ENCODE assay signal across 1 cellular context in genomic region chr6:39936857-39937256, GRCh38.
TF ChIP-seq lines count a peak whose summit lies in the region.

No MANE protein-coding gene starts in this region.

TF ChIP-seq in K562, 482 proteins besides CTCF, POLR2A, EP300 and RAD21 (continues in another document):
- TF ChIP-seq ZNF133 (CRISPR knock-in tag; IDR thresholded peaks at IDR 0.05) (no peak), ESRRA (IDR thresholded peaks at IDR 0.05; ENCODE audit: borderline replicate concordance, low read depth) (no peak), CXXC5 (CRISPR knock-in tag; IDR thresholded peaks at IDR 0.05) (peak; percentile 42; the same call in 1 of the 2 replicates), CEBPB (tag; IDR thresholded peaks at IDR 0.05) (peak; percentile 88), DDX20 (tag; IDR thresholded peaks at IDR 0.05; ENCODE audit: low read depth) (no peak), NFRKB (IDR thresholded peaks at IDR 0.05; ENCODE audit: low read depth) (no peak), SPI1 (IDR thresholded peaks at IDR 0.05; ENCODE audit: borderline replicate concordance, low read depth, low read length) (no peak), RBM34 (IDR thresholded peaks at IDR 0.05; ENCODE audit: borderline replicate concordance, insufficient read depth, low read length) (no peak), KAT8 (IDR thresholded peaks at IDR 0.05; ENCODE audit: low read depth) (no peak), TOE1 (IDR thresholded peaks at IDR 0.05; ENCODE audit: borderline replicate concordance) (no peak), TOE1 (CRISPR knock-in tag; IDR thresholded peaks at IDR 0.05; ENCODE audit: borderline replicate concordance, low read depth) (no peak), NR2C1 (IDR thresholded peaks at IDR 0.05) (no peak), NR2C1 (tag; IDR thresholded peaks at IDR 0.05) (peak; percentile 29; the same call in 1 of the 2 replicates), RB1 (IDR thresholded peaks at IDR 0.05; ENCODE audit: low read depth) (no peak), HNRNPLL (IDR thresholded peaks at IDR 0.05; ENCODE audit: low read depth, low read length, poor library complexity, severe bottlenecking) (no peak), PHF21A (IDR thresholded peaks at IDR 0.05; ENCODE audit: borderline replicate concordance, low read depth) (no peak), NR2C2 (CRISPR knock-in tag; IDR thresholded peaks at IDR 0.05) (no peak), NR2C2 (tag; IDR thresholded peaks at IDR 0.05) (0 out of 2 replicates have a peak, but pooled peaks have one; percentile 15), FOXA3 (CRISPR knock-in tag; conservative IDR thresholded peaks at IDR 0.05 in 1 of 2, IDR thresholded peaks at IDR 0.05 in 1 of 2) (no peak), NELFE (IDR thresholded peaks at IDR 0.05; ENCODE audit: insufficient read depth, insufficient read length) (no peak), ZNF175 (CRISPR knock-in tag; IDR thresholded peaks at IDR 0.05; ENCODE audit: low read depth) (peak; percentile 49; the same call in 1 of the 2 replicates), ZNF589 (CRISPR knock-in tag; IDR thresholded peaks at IDR 0.05; ENCODE audit: low read depth) (peak; percentile 40; the same call in 1 of the 2 replicates), IFI16 (CRISPR knock-in tag; IDR thresholded peaks at IDR 0.05) (no peak), SRSF9 (IDR thresholded peaks at IDR 0.05; ENCODE audit: borderline replicate concordance, low read depth, low read length) (no peak), JUND (IDR thresholded peaks at IDR 0.05; ENCODE audit: borderline replicate concordance, low read depth, low read length) (no peak; the same call in 1 of the 2 replicates), JUND (tag; IDR thresholded peaks at IDR 0.05; ENCODE audit: borderline replicate concordance, low read depth, low read length) (0 out of 3 replicates have a peak, but pooled peaks have one; percentile 14), ZNF696 (CRISPR knock-in tag; conservative IDR thresholded peaks at IDR 0.05) (no peak), CEBPG (CRISPR knock-in tag; IDR thresholded peaks at IDR 0.05) (no peak), CEBPG (tag; conservative IDR thresholded peaks at IDR 0.05 in 1 of 2, IDR thresholded peaks at IDR 0.05 in 1 of 2) (peak; percentile 91 to 93), ZNF277 (CRISPR knock-in tag; IDR thresholded peaks at IDR 0.05; ENCODE audit: borderline replicate concordance) (no peak), C11orf30 (IDR thresholded peaks at IDR 0.05; ENCODE audit: low read depth) (no peak), PHB (CRISPR knock-in tag; IDR thresholded peaks at IDR 0.05) (no peak), HDAC8 (tag; IDR thresholded peaks at IDR 0.05) (no peak), L3MBTL2 (IDR thresholded peaks at IDR 0.05) (no peak), SMAD4 (CRISPR knock-in tag; conservative IDR thresholded peaks at IDR 0.05) (0 out of 2 replicates have a peak, but pooled peaks have one; percentile 9), ATF7 (IDR thresholded peaks at IDR 0.05) (peak; percentile 30; the same call in 1 of the 2 replicates), ZNF778 (CRISPR knock-in tag; IDR thresholded peaks at IDR 0.05) (no peak), TBL1XR1 (IDR thresholded peaks at IDR 0.05; ENCODE audit: low read length in 2 of 2) (no peak), CTBP1 (IDR thresholded peaks at IDR 0.05; ENCODE audit: borderline replicate concordance) (no peak)
- TF ChIP-seq, protein P1, sequence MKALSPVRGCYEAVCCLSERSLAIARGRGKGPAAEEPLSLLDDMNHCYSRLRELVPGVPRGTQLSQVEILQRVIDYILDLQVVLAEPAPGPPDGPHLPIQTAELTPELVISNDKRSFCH (CRISPR knock-in tag; IDR thresholded peaks at IDR 0.05), result no peak
- TF ChIP-seq, protein P1 (tag; IDR thresholded peaks at IDR 0.05), result no peak
- TF ChIP-seq, protein P2, sequence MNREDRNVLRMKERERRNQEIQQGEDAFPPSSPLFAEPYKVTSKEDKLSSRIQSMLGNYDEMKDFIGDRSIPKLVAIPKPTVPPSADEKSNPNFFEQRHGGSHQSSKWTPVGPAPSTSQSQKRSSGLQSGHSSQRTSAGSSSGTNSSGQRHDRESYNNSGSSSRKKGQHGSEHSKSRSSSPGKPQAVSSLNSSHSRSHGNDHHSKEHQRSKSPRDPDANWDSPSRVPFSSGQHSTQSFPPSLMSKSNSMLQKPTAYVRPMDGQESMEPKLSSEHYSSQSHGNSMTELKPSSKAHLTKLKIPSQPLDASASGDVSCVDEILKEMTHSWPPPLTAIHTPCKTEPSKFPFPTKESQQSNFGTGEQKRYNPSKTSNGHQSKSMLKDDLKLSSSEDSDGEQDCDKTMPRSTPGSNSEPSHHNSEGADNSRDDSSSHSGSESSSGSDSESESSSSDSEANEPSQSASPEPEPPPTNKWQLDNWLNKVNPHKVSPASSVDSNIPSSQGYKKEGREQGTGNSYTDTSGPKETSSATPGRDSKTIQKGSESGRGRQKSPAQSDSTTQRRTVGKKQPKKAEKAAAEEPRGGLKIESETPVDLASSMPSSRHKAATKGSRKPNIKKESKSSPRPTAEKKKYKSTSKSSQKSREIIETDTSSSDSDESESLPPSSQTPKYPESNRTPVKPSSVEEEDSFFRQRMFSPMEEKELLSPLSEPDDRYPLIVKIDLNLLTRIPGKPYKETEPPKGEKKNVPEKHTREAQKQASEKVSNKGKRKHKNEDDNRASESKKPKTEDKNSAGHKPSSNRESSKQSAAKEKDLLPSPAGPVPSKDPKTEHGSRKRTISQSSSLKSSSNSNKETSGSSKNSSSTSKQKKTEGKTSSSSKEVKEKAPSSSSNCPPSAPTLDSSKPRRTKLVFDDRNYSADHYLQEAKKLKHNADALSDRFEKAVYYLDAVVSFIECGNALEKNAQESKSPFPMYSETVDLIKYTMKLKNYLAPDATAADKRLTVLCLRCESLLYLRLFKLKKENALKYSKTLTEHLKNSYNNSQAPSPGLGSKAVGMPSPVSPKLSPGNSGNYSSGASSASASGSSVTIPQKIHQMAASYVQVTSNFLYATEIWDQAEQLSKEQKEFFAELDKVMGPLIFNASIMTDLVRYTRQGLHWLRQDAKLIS (CRISPR knock-in tag; IDR thresholded peaks at IDR 0.05), result no peak
- TF ChIP-seq, protein P3, sequence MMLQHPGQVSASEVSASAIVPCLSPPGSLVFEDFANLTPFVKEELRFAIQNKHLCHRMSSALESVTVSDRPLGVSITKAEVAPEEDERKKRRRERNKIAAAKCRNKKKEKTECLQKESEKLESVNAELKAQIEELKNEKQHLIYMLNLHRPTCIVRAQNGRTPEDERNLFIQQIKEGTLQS (IDR thresholded peaks at IDR 0.05), result peak; percentile 81
- TF ChIP-seq, protein P3 (CRISPR knock-in tag; conservative IDR thresholded peaks at IDR 0.05), result no peak
- TF ChIP-seq, protein P4, sequence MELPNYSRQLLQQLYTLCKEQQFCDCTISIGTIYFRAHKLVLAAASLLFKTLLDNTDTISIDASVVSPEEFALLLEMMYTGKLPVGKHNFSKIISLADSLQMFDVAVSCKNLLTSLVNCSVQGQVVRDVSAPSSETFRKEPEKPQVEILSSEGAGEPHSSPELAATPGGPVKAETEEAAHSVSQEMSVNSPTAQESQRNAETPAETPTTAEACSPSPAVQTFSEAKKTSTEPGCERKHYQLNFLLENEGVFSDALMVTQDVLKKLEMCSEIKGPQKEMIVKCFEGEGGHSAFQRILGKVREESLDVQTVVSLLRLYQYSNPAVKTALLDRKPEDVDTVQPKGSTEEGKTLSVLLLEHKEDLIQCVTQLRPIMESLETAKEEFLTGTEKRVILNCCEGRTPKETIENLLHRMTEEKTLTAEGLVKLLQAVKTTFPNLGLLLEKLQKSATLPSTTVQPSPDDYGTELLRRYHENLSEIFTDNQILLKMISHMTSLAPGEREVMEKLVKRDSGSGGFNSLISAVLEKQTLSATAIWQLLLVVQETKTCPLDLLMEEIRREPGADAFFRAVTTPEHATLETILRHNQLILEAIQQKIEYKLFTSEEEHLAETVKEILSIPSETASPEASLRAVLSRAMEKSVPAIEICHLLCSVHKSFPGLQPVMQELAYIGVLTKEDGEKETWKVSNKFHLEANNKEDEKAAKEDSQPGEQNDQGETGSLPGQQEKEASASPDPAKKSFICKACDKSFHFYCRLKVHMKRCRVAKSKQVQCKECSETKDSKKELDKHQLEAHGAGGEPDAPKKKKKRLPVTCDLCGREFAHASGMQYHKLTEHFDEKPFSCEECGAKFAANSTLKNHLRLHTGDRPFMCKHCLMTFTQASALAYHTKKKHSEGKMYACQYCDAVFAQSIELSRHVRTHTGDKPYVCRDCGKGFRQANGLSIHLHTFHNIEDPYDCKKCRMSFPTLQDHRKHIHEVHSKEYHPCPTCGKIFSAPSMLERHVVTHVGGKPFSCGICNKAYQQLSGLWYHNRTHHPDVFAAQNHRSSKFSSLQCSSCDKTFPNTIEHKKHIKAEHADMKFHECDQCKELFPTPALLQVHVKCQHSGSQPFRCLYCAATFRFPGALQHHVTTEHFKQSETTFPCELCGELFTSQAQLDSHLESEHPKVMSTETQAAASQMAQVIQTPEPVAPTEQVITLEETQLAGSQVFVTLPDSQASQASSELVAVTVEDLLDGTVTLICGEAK (IDR thresholded peaks at IDR 0.05), result no peak
- TF ChIP-seq, protein P4 (CRISPR knock-in tag; IDR thresholded peaks at IDR 0.05), result no peak
- TF ChIP-seq, protein P5, sequence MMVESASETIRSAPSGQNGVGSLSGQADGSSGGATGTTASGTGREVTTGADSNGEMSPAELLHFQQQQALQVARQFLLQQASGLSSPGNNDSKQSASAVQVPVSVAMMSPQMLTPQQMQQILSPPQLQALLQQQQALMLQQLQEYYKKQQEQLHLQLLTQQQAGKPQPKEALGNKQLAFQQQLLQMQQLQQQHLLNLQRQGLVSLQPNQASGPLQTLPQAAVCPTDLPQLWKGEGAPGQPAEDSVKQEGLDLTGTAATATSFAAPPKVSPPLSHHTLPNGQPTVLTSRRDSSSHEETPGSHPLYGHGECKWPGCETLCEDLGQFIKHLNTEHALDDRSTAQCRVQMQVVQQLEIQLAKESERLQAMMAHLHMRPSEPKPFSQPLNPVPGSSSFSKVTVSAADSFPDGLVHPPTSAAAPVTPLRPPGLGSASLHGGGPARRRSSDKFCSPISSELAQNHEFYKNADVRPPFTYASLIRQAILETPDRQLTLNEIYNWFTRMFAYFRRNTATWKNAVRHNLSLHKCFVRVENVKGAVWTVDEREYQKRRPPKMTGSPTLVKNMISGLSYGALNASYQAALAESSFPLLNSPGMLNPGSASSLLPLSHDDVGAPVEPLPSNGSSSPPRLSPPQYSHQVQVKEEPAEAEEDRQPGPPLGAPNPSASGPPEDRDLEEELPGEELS (CRISPR knock-in tag; IDR thresholded peaks at IDR 0.05; ENCODE audit: borderline replicate concordance), result no peak
- TF ChIP-seq, protein P6, sequence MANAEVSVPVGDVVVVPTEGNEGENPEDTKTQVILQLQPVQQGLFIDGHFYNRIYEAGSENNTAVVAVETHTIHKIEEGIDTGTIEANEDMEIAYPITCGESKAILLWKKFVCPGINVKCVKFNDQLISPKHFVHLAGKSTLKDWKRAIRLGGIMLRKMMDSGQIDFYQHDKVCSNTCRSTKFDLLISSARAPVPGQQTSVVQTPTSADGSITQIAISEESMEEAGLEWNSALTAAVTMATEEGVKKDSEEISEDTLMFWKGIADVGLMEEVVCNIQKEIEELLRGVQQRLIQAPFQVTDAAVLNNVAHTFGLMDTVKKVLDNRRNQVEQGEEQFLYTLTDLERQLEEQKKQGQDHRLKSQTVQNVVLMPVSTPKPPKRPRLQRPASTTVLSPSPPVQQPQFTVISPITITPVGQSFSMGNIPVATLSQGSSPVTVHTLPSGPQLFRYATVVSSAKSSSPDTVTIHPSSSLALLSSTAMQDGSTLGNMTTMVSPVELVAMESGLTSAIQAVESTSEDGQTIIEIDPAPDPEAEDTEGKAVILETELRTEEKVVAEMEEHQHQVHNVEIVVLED (CRISPR knock-in tag; IDR thresholded peaks at IDR 0.05), result no peak
- TF ChIP-seq, protein P7, sequence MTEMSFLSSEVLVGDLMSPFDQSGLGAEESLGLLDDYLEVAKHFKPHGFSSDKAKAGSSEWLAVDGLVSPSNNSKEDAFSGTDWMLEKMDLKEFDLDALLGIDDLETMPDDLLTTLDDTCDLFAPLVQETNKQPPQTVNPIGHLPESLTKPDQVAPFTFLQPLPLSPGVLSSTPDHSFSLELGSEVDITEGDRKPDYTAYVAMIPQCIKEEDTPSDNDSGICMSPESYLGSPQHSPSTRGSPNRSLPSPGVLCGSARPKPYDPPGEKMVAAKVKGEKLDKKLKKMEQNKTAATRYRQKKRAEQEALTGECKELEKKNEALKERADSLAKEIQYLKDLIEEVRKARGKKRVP (CRISPR knock-in tag; IDR thresholded peaks at IDR 0.05), result peak; percentile 66
